Comparison of ENCODE assay signal across 18 cellular contexts in genomic region chr20:44537993-44538392, GRCh38. TPM values are rescaled to one million over a fixed set of nuclear protein-coding genes. Genes with fewer than 3 reads are reported as not detected.
A peak's percentile ranks its signal among the peaks of the same experiment; 100 is the strongest.
DNase-seq lines count a peak whose midpoint lies in the region; ATAC-seq, FAIRE-seq and TF ChIP-seq lines count a peak whose summit lies in the region.
"Had no signal": no experiment of that assay in that cellular context is flagged by ENCODE, and none has a peak within 500 bp of the region (broad histone marks: within the 10 kb centered on the region; RNA-seq: fewer than 3 reads in every experiment).

No MANE protein-coding gene starts in this region.

- no peak overlapping the region for H3K4me3 ChIP-seq in fibroblast of lung (replicated peaks in 1 of 4; ENCODE audit: control extremely low read depth in 1 of 4, insufficient read depth in 1 of 4, low read depth in 3 of 4, low read length in 4 of 4)
- H3K4me3 ChIP-seq in psoas muscle = no peak overlapping the region
- no peak overlapping the region for H3K4me3 ChIP-seq in stomach
- H3K4me3 ChIP-seq: skin epidermis, suprapubic skin had no signal

- H3K79me2 ChIP-seq in fibroblast of lung (ENCODE audit: control insufficient read depth, insufficient read depth, low read length) = no peaks in the 10 kb centered on the region
- no peaks in the 10 kb centered on the region for H3K79me2 ChIP-seq in H9 (ENCODE audit: insufficient read depth, low read length)

- H3K56ac ChIP-seq in H9 (ENCODE audit: insufficient read length, low read depth, low read length) = no peak overlapping the region

- H4K5ac ChIP-seq in H9 (ENCODE audit: insufficient read length, low read depth, low read length) = no peak overlapping the region

- H3K79me1 ChIP-seq in H9 (ENCODE audit: insufficient read depth, low read depth, low read length, poor library complexity, severe bottlenecking) = no peaks in the 10 kb centered on the region

- H3K27me3 Mint-ChIP-seq in H9 (ENCODE audit: low read depth) = no peaks in the 10 kb centered on the region

- no peaks in the 10 kb centered on the region for H3K23me2 ChIP-seq in H9 (ENCODE audit: insufficient read length, low read depth, low read length, poor library complexity, severe bottlenecking)

- no peak overlapping the region for H4K8ac ChIP-seq in H9 (replicated peaks; ENCODE audit: insufficient read length, low read depth, low read length)

- FAIRE-seq in HTR-8/SVneo (lab: Jason Lieb, UNC) = peak; percentile 13

- no peak overlapping the region for H3T11ph ChIP-seq in H9 (ENCODE audit: low read length)

- no peak overlapping the region for H4K91ac ChIP-seq in H9 (ENCODE audit: insufficient read length, low read depth, low read length)

- H2AFZ ChIP-seq in fibroblast of lung (ENCODE audit: low read length) (no peak overlapping the region), H9 (ENCODE audit: low read length) (no peak overlapping the region)

- ATAC-seq in SK-N-SH treated with all-trans-retinoic acid at 6 μM for 48 hours (peak; percentile 59; the same call in 2 of the 3 replicates), psoas muscle (peak in 3 of 4 donors; percentile 47 to 55 (median 50))
- ATAC-seq: left lobe of liver, Panc1 had no signal

- DNase-seq in HTR-8/SVneo (ENCODE audit: insufficient read length, low spot score) (no peak), fibroblast of lung (ENCODE audit: low read depth in 2 of 2) (peak in 1 of 2 donors; percentile 46), psoas muscle (no peak), NOMO-1 treated with DMSO at 0.1 percent for 48 hours (lab: John Stamatoyannopoulos, UW; ENCODE audit: unreplicated experiment) (no peak), stomach (no peak), H9 (no peak)
- DNase-seq: activated CD4-positive, alpha-beta T cell treated with anti-CD3 and anti-CD28 coated beads for 48 hours; activated effector memory CD4-positive, alpha-beta T cell treated with anti-CD3 and anti-CD28 coated beads, Interleukin-2, amount 50 U/mL, for 16 hours; cerebellar nuclear complex; NCI-H1417 treated with DMSO at 0.1 percent for 48 hours; NCI-H774; occipital lobe; stimulated activated CD4-positive, alpha-beta T cell treated with anti-CD3 and anti-CD28 coated beads, Interleukin-4, amount 100 ng/mL, for 4 hours had no signal

- no peak overlapping the region for H3K18ac ChIP-seq in H9 (ENCODE audit: insufficient read length, low read depth, low read length)

- H3K27me3 ChIP-seq in fibroblast of lung (ENCODE audit: control insufficient read depth, insufficient read depth, low read length) (no peaks in the 10 kb centered on the region), psoas muscle (ENCODE audit: insufficient read depth in 3 of 3, low read length in 2 of 3) (no peaks in the 10 kb centered on the region), stomach (no peaks in the 10 kb centered on the region), H9 (ENCODE audit: insufficient read depth, low read length) (no peaks in the 10 kb centered on the region)
- H3K27me3 ChIP-seq: suprapubic skin had no signal

- TF ChIP-seq POLR2A in stomach (IDR thresholded peaks at IDR 0.05) = no peak

- no peak overlapping the region for H2BK15ac ChIP-seq in H9 (ENCODE audit: low read depth, low read length)

- no peak overlapping the region for H2BK12ac ChIP-seq in H9 (ENCODE audit: insufficient read length, low read depth, low read length)

- H3K9me3 Mint-ChIP-seq in H9 = no peaks in the 10 kb centered on the region

- H3K4me1 ChIP-seq in fibroblast of lung (ENCODE audit: control insufficient read depth, extremely low read depth, insufficient read depth, low read length) = peaks cover 4% of the 10 kb centered on the region
- peaks cover 7% of the 10 kb centered on the region for H3K4me1 ChIP-seq in psoas muscle
- H3K4me1 ChIP-seq in stomach = peaks cover 0 to 50% (median 27%) of the 10 kb centered on the region in 4 donors
- no peaks in the 10 kb centered on the region; the same call in 1 of the 2 replicates for H3K4me1 ChIP-seq in H9 (ENCODE audit: insufficient read depth, low read length)

- H3K23ac ChIP-seq in H9 (ENCODE audit: insufficient read length, low read depth, low read length) = no peak overlapping the region

- H3K4me3 Mint-ChIP-seq in H9 = no peak overlapping the region

- no peaks in the 10 kb centered on the region for H3K9me3 ChIP-seq in fibroblast of lung (ENCODE audit: control insufficient read depth, insufficient read depth, low read depth, low read length)
- no peaks in the 10 kb centered on the region for H3K9me3 ChIP-seq in psoas muscle
- H3K9me3 ChIP-seq in stomach = no peaks in the 10 kb centered on the region
- H3K9me3 ChIP-seq in H9 (ENCODE audit: control insufficient read depth, low read depth, low read length) = no peaks in the 10 kb centered on the region
- H3K9me3 ChIP-seq: suprapubic skin had no signal

- H3K9ac ChIP-seq in fibroblast of lung (ENCODE audit: insufficient read depth, low read length) (no peak overlapping the region), H9 (ENCODE audit: extremely low read depth, insufficient read length, low read length) (no peak overlapping the region)

- H3K36me3 ChIP-seq in fibroblast of lung (ENCODE audit: control insufficient read depth, insufficient read depth, low read length) (no peaks in the 10 kb centered on the region), psoas muscle (ENCODE audit: insufficient read depth in 1 of 2, low read depth in 1 of 2) (no peaks in the 10 kb centered on the region), stomach (no peaks in the 10 kb centered on the region)
- H3K36me3 ChIP-seq: suprapubic skin had no signal

- no peaks in the 10 kb centered on the region for H3K36me3 Mint-ChIP-seq in H9 (ENCODE audit: insufficient read depth in 1 of 3, low read depth in 3 of 3)

- H2BK20ac ChIP-seq in H9 (ENCODE audit: low read depth, low read length, poor library complexity, severe bottlenecking) = no peak overlapping the region

- H3K27ac Mint-ChIP-seq in H9 = no peak overlapping the region

- H3K4me2 ChIP-seq in fibroblast of lung (ENCODE audit: extremely low read depth, insufficient read depth, low read length) = no peak overlapping the region
- H3K4me2 ChIP-seq in H9 (ENCODE audit: insufficient read depth, insufficient read length, low read length) = no peak overlapping the region

- H2AK5ac ChIP-seq in H9 (ENCODE audit: insufficient read length, low read length) = no peak overlapping the region

- TF ChIP-seq CTCF in fibroblast of lung (conservative IDR thresholded peaks at IDR 0.05 in 1 of 2, IDR thresholded peaks at IDR 0.05 in 1 of 2; ENCODE audit: low read depth in 1 of 2, low read length in 2 of 2) = peak; percentile 32 to 39
- TF ChIP-seq CTCF in psoas muscle (IDR thresholded peaks at IDR 0.05) = peak; percentile 33
- peak in 1 of 7 experiments; percentile 9 for TF ChIP-seq CTCF in stomach (IDR thresholded peaks at IDR 0.05)
- no peak for TF ChIP-seq CTCF in H9 (conservative IDR thresholded peaks at IDR 0.05)

- H3K27ac ChIP-seq in fibroblast of lung (ENCODE audit: insufficient read depth, low read length) = no peak overlapping the region
- no peak overlapping the region for H3K27ac ChIP-seq in psoas muscle
- peak overlapping the region in 1 of 5 donors; percentile 49 for H3K27ac ChIP-seq in stomach
- H3K27ac ChIP-seq in H9 (ENCODE audit: insufficient read length, low read depth, low read length) = no peak overlapping the region
- H3K27ac ChIP-seq: skin epidermis, suprapubic skin had no signal

- H2BK5ac ChIP-seq in H9 (ENCODE audit: insufficient read length, low read length) = no peak overlapping the region

- no peak overlapping the region for H2BK120ac ChIP-seq in H9 (ENCODE audit: low read depth, low read length, poor library complexity, severe bottlenecking)

- no peak for TF ChIP-seq EP300 in stomach (IDR thresholded peaks at IDR 0.05)

- H4K20me1 ChIP-seq in fibroblast of lung (ENCODE audit: control insufficient read depth, extremely low read depth, insufficient read depth, low read length) (no peaks in the 10 kb centered on the region), H9 (ENCODE audit: control insufficient read depth, insufficient read depth, insufficient read length) (no peaks in the 10 kb centered on the region)

- H3K4ac ChIP-seq in H9 (ENCODE audit: low read depth, low read length) = no peak overlapping the region

- H3K14ac ChIP-seq in H9 (ENCODE audit: insufficient read depth, low read length) = no peak overlapping the region

- H3K4me1 Mint-ChIP-seq in H9 = peaks cover 4 to 6% of the 10 kb centered on the region in 2 experiments

- WGBS in psoas muscle, 3 donors = 79 to 87% (median 82%) methylated on average over 1 of the region's 1 CpG
- 50 to 82% (median 75%) methylated on average over 1 of the region's 1 CpG for WGBS in stomach, 5 donors
- WGBS in H9 (ENCODE audit: extremely low coverage, insufficient read length, low lambda C conversion rate) = no CpG with 5 or more reads among the region's 1 CpG

- intact Hi-C loops in psoas muscle (cut with DNase I) = no loop called here
- intact Hi-C loops in stomach (cut with DNase I; ENCODE audit: low total_unique reads) = no loop called here

TF ChIP-seq in SK-N-SH treated with all-trans-retinoic acid at 6 μM for 48 hours, 23 proteins besides CTCF, POLR2A, EP300 and RAD21 (continues in another document):
- TF ChIP-seq ZFP30 (CRISPR knock-in tag; IDR thresholded peaks at IDR 0.05) (no peak), BACH2 (CRISPR knock-in tag; IDR thresholded peaks at IDR 0.05; ENCODE audit: borderline replicate concordance) (no peak)

RNA-seq across cellular contexts. Expression of gene SERINC3, which starts 16.1 kb away (rescaled TPM):
- total RNA-seq in fibroblast of lung = 107 and 120 TPM in 2 replicates
- polyA plus RNA-seq in fibroblast of lung = 194 and 238 TPM in 2 replicates
- polyA plus RNA-seq in fibroblast of lung (2012) = 83.7 and 104 TPM in 2 replicates
- 240 and 260 TPM in 2 replicates for polyA minus RNA-seq in fibroblast of lung (ENCODE audit: low replicate concordance)
- 100 to 1,000 TPM in 2 of 4 donors, 10 to 100 TPM in 2; 89.5 to 104 (median 97.8) TPM for total RNA-seq in psoas muscle
- 10 to 100 TPM; 35.6 to 89.2 (median 36.3) TPM for polyA plus RNA-seq in psoas muscle
- total RNA-seq in stomach = 100 to 1,000 TPM in 1 of 5 donors, 10 to 100 TPM in 3, 1 to 10 TPM in 1; 9.6 to 109 (median 84.6) TPM
- polyA plus RNA-seq in stomach = 10 to 100 TPM; 17.4 to 25.0 (median 24.0) TPM
- total RNA-seq in H9 (2021) = 39.9 and 41.5 TPM in 2 replicates

RNA-seq across cellular contexts. Expression of gene PKIG, which starts 44.4 kb away (rescaled TPM):
- total RNA-seq in fibroblast of lung = 140 and 234 TPM in 2 replicates
- polyA plus RNA-seq in fibroblast of lung = 132 and 192 TPM in 2 replicates
- 142 and 224 TPM in 2 replicates for polyA plus RNA-seq in fibroblast of lung (2012)
- polyA minus RNA-seq in fibroblast of lung (ENCODE audit: low replicate concordance) = 109 and 149 TPM in 2 replicates
- 100 to 1,000 TPM in 2 of 4 donors, 10 to 100 TPM in 2; 35.2 to 110 (median 88.3) TPM for total RNA-seq in psoas muscle
- 100 to 1,000 TPM in 2 of 3 donors, 10 to 100 TPM in 1; 33.5 to 134 (median 108) TPM for polyA plus RNA-seq in psoas muscle
- 100 to 1,000 TPM in 1 of 5 donors, 10 to 100 TPM in 4; 17.4 to 113 (median 41.7) TPM for total RNA-seq in stomach
- polyA plus RNA-seq in stomach = 100 to 1,000 TPM in 1 of 3 donors, 10 to 100 TPM in 2; 52.0 to 124 (median 86.9) TPM
- total RNA-seq in H9 (2021) = 23.0 and 27.0 TPM in 2 replicates
